In the genomic region with DNA sequence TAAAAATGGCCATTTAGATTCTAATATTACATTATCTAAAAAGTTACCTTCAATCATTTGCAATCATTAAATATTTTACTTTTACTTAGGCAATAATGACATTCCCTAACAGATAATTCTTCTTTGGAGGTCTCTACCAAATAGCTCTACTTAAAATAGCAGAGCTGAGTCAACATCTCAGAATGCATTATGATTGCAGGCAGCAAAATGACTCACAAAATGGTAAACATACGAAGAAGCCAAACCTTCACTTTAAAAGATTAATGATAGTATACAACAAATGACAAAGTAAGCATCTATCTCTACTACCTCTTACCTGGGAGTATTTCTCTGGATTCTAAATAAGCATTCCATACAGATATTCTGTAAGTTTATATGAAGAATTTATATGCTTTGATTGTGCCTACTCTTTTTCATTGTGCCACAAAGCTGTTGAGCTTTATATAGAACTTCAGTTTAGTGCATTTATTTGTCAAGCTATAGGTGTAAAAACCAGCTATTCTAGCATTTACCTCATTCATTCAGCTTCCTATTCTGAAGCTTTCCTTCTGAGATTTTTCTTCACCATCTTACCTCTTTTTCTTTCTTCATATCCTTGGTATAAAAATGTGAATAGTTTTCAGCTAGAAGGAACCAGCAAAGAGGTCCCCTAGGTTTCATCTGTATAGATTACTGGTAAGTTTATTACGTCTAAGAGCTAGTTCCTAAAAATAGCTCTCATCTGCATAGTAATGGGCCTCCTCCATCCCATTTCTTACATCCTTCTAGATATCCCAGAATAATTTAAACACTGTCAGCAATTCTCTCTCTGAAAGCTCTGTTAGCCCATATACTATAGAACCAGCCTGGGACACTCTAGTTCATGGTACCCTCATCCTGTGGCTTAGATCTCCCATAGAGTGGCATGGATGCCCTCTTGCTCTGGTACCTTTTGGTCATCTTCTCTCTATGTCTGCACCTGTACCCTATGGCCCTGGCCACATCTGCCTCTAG, we compare ENCODE assay signal across 1 cellular context.
TF ChIP-seq lines count a peak whose summit lies in the region.

No MANE protein-coding gene starts in this region.

TF ChIP-seq in K562, 482 proteins besides CTCF, POLR2A, EP300 and RAD21 (continued from another document):
- no peak for TF ChIP-seq CEBPG (CRISPR knock-in tag; IDR thresholded peaks at IDR 0.05)
- TF ChIP-seq CEBPG (tag; conservative IDR thresholded peaks at IDR 0.05 in 1 of 2, IDR thresholded peaks at IDR 0.05 in 1 of 2): 0 out of 4 replicates have a peak, but pooled peaks of 1 of the 2 experiments have one; percentile 9
- TF ChIP-seq C11orf30 (IDR thresholded peaks at IDR 0.05; ENCODE audit: low read depth): peak; percentile 29; the same call in 1 of the 2 replicates
- TF ChIP-seq TCF7 (IDR thresholded peaks at IDR 0.05; ENCODE audit: borderline replicate concordance): no peak
- no peak for TF ChIP-seq NR2C1 (IDR thresholded peaks at IDR 0.05)
- TF ChIP-seq NR2C1 (tag; IDR thresholded peaks at IDR 0.05): no peak
- TF ChIP-seq ZNF146 (CRISPR knock-in tag; IDR thresholded peaks at IDR 0.05; ENCODE audit: unreplicated experiment): no peak
- TF ChIP-seq HMG20B (CRISPR knock-in tag; IDR thresholded peaks at IDR 0.05): no peak
- no peak for TF ChIP-seq HDAC8 (tag; IDR thresholded peaks at IDR 0.05)
- TF ChIP-seq, protein P1, sequence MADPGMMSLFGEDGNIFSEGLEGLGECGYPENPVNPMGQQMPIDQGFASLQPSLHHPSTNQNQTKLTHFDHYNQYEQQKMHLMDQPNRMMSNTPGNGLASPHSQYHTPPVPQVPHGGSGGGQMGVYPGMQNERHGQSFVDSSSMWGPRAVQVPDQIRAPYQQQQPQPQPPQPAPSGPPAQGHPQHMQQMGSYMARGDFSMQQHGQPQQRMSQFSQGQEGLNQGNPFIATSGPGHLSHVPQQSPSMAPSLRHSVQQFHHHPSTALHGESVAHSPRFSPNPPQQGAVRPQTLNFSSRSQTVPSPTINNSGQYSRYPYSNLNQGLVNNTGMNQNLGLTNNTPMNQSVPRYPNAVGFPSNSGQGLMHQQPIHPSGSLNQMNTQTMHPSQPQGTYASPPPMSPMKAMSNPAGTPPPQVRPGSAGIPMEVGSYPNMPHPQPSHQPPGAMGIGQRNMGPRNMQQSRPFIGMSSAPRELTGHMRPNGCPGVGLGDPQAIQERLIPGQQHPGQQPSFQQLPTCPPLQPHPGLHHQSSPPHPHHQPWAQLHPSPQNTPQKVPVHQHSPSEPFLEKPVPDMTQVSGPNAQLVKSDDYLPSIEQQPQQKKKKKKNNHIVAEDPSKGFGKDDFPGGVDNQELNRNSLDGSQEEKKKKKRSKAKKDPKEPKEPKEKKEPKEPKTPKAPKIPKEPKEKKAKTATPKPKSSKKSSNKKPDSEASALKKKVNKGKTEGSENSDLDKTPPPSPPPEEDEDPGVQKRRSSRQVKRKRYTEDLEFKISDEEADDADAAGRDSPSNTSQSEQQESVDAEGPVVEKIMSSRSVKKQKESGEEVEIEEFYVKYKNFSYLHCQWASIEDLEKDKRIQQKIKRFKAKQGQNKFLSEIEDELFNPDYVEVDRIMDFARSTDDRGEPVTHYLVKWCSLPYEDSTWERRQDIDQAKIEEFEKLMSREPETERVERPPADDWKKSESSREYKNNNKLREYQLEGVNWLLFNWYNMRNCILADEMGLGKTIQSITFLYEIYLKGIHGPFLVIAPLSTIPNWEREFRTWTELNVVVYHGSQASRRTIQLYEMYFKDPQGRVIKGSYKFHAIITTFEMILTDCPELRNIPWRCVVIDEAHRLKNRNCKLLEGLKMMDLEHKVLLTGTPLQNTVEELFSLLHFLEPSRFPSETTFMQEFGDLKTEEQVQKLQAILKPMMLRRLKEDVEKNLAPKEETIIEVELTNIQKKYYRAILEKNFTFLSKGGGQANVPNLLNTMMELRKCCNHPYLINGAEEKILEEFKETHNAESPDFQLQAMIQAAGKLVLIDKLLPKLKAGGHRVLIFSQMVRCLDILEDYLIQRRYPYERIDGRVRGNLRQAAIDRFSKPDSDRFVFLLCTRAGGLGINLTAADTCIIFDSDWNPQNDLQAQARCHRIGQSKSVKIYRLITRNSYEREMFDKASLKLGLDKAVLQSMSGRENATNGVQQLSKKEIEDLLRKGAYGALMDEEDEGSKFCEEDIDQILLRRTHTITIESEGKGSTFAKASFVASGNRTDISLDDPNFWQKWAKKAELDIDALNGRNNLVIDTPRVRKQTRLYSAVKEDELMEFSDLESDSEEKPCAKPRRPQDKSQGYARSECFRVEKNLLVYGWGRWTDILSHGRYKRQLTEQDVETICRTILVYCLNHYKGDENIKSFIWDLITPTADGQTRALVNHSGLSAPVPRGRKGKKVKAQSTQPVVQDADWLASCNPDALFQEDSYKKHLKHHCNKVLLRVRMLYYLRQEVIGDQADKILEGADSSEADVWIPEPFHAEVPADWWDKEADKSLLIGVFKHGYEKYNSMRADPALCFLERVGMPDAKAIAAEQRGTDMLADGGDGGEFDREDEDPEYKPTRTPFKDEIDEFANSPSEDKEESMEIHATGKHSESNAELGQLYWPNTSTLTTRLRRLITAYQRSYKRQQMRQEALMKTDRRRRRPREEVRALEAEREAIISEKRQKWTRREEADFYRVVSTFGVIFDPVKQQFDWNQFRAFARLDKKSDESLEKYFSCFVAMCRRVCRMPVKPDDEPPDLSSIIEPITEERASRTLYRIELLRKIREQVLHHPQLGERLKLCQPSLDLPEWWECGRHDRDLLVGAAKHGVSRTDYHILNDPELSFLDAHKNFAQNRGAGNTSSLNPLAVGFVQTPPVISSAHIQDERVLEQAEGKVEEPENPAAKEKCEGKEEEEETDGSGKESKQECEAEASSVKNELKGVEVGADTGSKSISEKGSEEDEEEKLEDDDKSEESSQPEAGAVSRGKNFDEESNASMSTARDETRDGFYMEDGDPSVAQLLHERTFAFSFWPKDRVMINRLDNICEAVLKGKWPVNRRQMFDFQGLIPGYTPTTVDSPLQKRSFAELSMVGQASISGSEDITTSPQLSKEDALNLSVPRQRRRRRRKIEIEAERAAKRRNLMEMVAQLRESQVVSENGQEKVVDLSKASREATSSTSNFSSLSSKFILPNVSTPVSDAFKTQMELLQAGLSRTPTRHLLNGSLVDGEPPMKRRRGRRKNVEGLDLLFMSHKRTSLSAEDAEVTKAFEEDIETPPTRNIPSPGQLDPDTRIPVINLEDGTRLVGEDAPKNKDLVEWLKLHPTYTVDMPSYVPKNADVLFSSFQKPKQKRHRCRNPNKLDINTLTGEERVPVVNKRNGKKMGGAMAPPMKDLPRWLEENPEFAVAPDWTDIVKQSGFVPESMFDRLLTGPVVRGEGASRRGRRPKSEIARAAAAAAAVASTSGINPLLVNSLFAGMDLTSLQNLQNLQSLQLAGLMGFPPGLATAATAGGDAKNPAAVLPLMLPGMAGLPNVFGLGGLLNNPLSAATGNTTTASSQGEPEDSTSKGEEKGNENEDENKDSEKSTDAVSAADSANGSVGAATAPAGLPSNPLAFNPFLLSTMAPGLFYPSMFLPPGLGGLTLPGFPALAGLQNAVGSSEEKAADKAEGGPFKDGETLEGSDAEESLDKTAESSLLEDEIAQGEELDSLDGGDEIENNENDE (IDR thresholded peaks at IDR 0.05; ENCODE audit: low read depth, low read length): no peak
- no peak for TF ChIP-seq NFE2 (IDR thresholded peaks at IDR 0.05; ENCODE audit: low read depth)
